Comparison of ENCODE assay signal across 1 cellular context in the genomic region with DNA sequence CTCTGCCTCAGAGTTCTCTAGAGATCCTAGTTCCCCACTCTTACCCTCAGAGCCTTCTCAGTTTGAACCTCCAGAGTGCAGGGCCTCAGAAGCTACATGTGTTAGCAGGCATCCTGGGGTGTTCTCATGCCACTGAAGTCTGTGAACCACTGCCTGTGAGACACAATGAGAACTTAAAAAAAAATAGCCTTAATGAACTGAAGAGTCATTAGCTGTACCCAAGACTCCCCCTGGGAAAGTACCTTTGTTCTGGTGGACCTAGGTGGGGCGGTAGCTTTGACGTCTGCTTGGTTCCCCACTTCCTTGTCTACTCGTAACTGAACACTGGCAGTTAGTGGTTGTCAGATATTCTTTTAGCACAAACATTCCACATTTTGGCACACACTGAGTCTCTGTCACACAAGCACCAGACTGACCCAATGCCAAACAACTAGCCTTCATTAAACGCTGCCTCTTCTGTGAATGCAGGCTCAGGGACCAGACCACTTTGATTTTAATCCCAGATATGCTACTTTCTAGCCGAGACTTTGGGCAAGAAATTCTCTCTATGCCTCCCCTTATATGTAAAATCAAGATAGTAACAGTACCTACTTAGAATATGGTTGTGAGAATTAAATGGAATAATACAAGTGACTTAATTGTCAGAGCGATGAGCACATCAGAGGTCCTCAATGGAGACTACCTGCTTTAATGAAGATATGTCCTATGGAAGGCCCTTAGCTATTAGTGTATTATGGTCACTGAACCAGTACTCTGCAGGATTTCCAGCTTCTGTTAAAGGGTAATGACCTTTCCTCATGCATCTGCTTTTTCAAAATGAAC.
TF ChIP-seq lines count a peak whose summit lies in the region.

No MANE protein-coding gene starts in this region.

TF ChIP-seq in GM23338, 12 proteins besides CTCF, POLR2A, EP300 and RAD21 (continued from another document):
- TF ChIP-seq ZNF462 (CRISPR knock-in tag; IDR thresholded peaks at IDR 0.05) (no peak), CREB1 (CRISPR knock-in tag; IDR thresholded peaks at IDR 0.05; ENCODE audit: low read depth) (no peak)
